Comparison of ENCODE assay signal across 4 cellular contexts in the genomic region with DNA sequence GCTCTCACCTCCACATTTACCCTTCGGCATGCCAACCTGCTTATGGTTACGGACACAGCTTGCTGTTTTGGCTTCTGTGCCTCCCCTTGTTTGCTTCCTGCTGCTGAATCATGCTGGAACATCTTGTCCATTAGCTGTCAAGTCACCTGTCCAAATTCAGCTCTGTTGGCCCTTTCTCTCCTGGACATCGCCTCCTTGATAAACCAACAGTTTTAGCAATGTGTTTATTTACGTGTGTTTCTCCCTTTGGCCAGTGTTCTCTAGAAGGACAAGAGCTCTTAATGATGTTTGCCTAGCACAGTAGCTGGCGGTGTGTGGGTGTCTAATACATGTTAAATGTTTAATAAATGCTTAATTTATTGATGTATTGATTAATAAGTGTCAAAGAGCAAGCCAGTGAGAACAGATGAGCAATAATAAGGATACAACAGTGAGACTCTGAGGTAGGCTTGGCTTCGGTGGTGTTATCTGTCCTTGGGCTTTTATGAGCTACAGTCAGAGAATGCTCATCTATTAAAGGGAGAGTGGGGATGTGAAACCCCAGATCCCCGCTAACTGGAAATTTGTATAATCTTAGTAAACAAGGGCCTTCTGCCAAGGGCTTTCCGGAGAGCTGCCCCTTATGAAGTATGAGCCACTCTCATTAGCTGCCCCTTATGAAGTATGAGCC. TPM values are rescaled to one million over a fixed set of nuclear protein-coding genes. Genes with fewer than 3 reads are reported as not detected.
"Had no signal": no experiment of that assay in that cellular context is flagged by ENCODE, and none has a peak within 500 bp of the region (broad histone marks: within the 10 kb centered on the region; RNA-seq: fewer than 3 reads in every experiment).

No MANE protein-coding gene starts in this region.

RNA-seq across cellular contexts. Expression of gene CTAGE6, which starts 59.1 kb away (rescaled TPM):
- total RNA-seq: occipital lobe, progenitor cell of endocrine pancreas, psoas muscle, smooth muscle cell had no signal
